ENCODE assay signal across 27 cellular contexts in genomic region chr3:124676236-124676635, GRCh38. TPM values are rescaled to one million over a fixed set of nuclear protein-coding genes. Genes with fewer than 3 reads are reported as not detected.
A peak's percentile ranks its signal among the peaks of the same experiment; 100 is the strongest.
DNase-seq lines count a peak whose midpoint lies in the region; ATAC-seq and TF ChIP-seq lines count a peak whose summit lies in the region.
"Had no signal": no experiment of that assay in that cellular context is flagged by ENCODE, and none has a peak within 500 bp of the region (broad histone marks: within the 10 kb centered on the region; RNA-seq: fewer than 3 reads in every experiment).

No MANE protein-coding gene starts in this region.

- H3K27ac ChIP-seq in IMR-90 (ENCODE audit: insufficient read depth, low read length) (no peak overlapping the region), neuronal stem cell (replicated peaks; ENCODE audit: low read length) (no peak overlapping the region), ovary (no peak overlapping the region)
- H3K27ac ChIP-seq: cardiac muscle cell, PC-9, thoracic aorta had no signal

- H3K4me2 ChIP-seq in IMR-90 (ENCODE audit: low read depth, low read length) (no peak overlapping the region), neuronal stem cell (ENCODE audit: insufficient read depth, low read length, poor library complexity, severe bottlenecking) (no peak overlapping the region)
- H3K4me2 ChIP-seq: PC-9 had no signal

- TF ChIP-seq EP300 in ovary (IDR thresholded peaks at IDR 0.05) = no peak

- in situ Hi-C loops in IMR-90 (cut with MboI; ENCODE audit: low sequenced_read_pairs) = no loop called here

- no peak overlapping the region for H4K91ac ChIP-seq in IMR-90 (ENCODE audit: insufficient read depth, low read depth, low read length)
- no peak overlapping the region for H4K91ac ChIP-seq in neuronal stem cell (ENCODE audit: low read depth, low read length, poor library complexity)

- no peak overlapping the region for H2AFZ ChIP-seq in IMR-90 (replicated peaks; ENCODE audit: low read length, poor library complexity)
- no peak overlapping the region for H2AFZ ChIP-seq in neuronal stem cell (ENCODE audit: low read length)
- H2AFZ ChIP-seq: PC-9 had no signal

- H3K9me1 ChIP-seq in IMR-90 (ENCODE audit: insufficient read depth, low read length) = no peaks in the 10 kb centered on the region; the same call in 1 of the 2 replicates

- H3K36me3 ChIP-seq in IMR-90 (ENCODE audit: control insufficient read depth, insufficient read depth, low read length) (no peaks in the 10 kb centered on the region), neuronal stem cell (replicated peaks in 1 of 2; ENCODE audit: control insufficient read depth in 2 of 2, insufficient read depth in 2 of 2, low read length in 2 of 2) (peaks cover 4 to 45% of the 10 kb centered on the region in 2 donors), ovary (no peaks in the 10 kb centered on the region)

- no peak overlapping the region for H3K14ac ChIP-seq in IMR-90 (replicated peaks; ENCODE audit: low read depth, low read length)
- no peak overlapping the region for H3K14ac ChIP-seq in neuronal stem cell (ENCODE audit: low read length)

- no peak overlapping the region for H3K4ac ChIP-seq in IMR-90 (ENCODE audit: low read depth, low read length)
- no peak overlapping the region for H3K4ac ChIP-seq in neuronal stem cell (ENCODE audit: low read length)

- peaks cover 4% of the 10 kb centered on the region; the same call in 1 of the 2 replicates for H3K27me3 ChIP-seq in IMR-90 (ENCODE audit: control insufficient read depth, insufficient read depth, low read length)
- H3K27me3 ChIP-seq in neuronal stem cell (ENCODE audit: control insufficient read depth in 3 of 3, insufficient read depth in 3 of 3, low read depth in 1 of 3, low read length in 3 of 3) = no peaks in the 10 kb centered on the region
- H3K27me3 ChIP-seq in ovary = no peaks in the 10 kb centered on the region
- H3K27me3 ChIP-seq: cardiac muscle cell had no signal

- BruUV-seq in IMR-90 (replicated peaks; lab: Mats Ljungman, UMichigan) = no TSS peak

- H2BK120ac ChIP-seq in IMR-90 (ENCODE audit: low read depth, low read length) (no peak overlapping the region), neuronal stem cell (ENCODE audit: low read depth, low read length) (no peak overlapping the region)

- no peak overlapping the region for H2BK12ac ChIP-seq in neuronal stem cell (ENCODE audit: low read length)

- H3K4me3 ChIP-seq in IMR-90 (ENCODE audit: insufficient read depth, low read depth, low read length) (no peak overlapping the region), cardiac fibroblast (replicated peaks in 1 of 2; ENCODE audit: low read depth in 2 of 2, low read length in 2 of 2) (no peak overlapping the region), neuronal stem cell (ENCODE audit: low read length in 2 of 2) (no peak overlapping the region), ovary (no peak overlapping the region)
- H3K4me3 ChIP-seq: cardiac muscle cell, GM12878, PC-9, thoracic aorta had no signal

- H4K20me1 ChIP-seq in IMR-90 (ENCODE audit: insufficient read depth, low read length) = no peaks in the 10 kb centered on the region

- peak overlapping the region; percentile 2; the same call in 1 of the 2 replicates for H3K23ac ChIP-seq in IMR-90 (ENCODE audit: low read depth, low read length)
- no peak overlapping the region for H3K23ac ChIP-seq in neuronal stem cell (ENCODE audit: low read depth, low read length, poor library complexity)

- H4K8ac ChIP-seq in IMR-90 (ENCODE audit: low read depth in 2 of 2, low read length in 2 of 2) (no peak overlapping the region), neuronal stem cell (ENCODE audit: low read depth, low read length) (no peak overlapping the region)

- CTCF ChIA-PET in IMR-90 (lab: Yijun Ruan, JAX) = no interaction called here

- DNase-seq in AG09319 (ENCODE audit: extremely low read depth, low read depth) (peak; percentile 4), IMR-90 (peak; percentile 87), cardiac fibroblast (ENCODE audit: low read depth in 2 of 2) (peak; percentile 55 to 64), neuronal stem cell (ENCODE audit: low spot score) (no peak), occipital lobe (lab: John Stamatoyannopoulos, UW) (no peak), DMS79 (lab: John Stamatoyannopoulos, UW) (no peak), ovary (no peak), NCI-H2171 treated with DMSO at 0.1 percent for 48 hours (lab: John Stamatoyannopoulos, UW) (no peak)
- DNase-seq: activated CD4-positive, alpha-beta T cell treated with anti-CD3 and anti-CD28 coated beads, Interleukin-2, amount 10 ng/mL, durations not matched to agents 7 days and 5 days; activated CD8-positive, alpha-beta memory T cell treated with anti-CD3 and anti-CD28 coated beads, Interleukin-2, amount 50 U/mL, for 4 hours; CD4-positive, alpha-beta memory T cell; cortex of kidney; foreskin melanocyte; GF-D8; hippocampal formation; left ventricle myocardium superior; NCI-H1092 treated with DMSO at 0.1 percent for 48 hours; NCI-H2029; NCI-H345; NCI-H82; PC-9; small intestine; stimulated activated naive B cell treated with anti-CD40 and anti-IgM and Interleukin-4, amounts not matched to agents 10 μg/mL and 1 μg/mL and 100 μg/mL, for 72 hours; T-cell had no signal

- peaks cover 2% of the 10 kb centered on the region; the same call in 1 of the 2 replicates for H3K4me1 ChIP-seq in IMR-90 (ENCODE audit: control insufficient read depth, insufficient read depth, low read length)
- H3K4me1 ChIP-seq in neuronal stem cell (ENCODE audit: control insufficient read depth in 2 of 2, insufficient read depth in 1 of 2, low read depth in 1 of 2, low read length in 2 of 2) = no peaks in the 10 kb centered on the region
- no peaks in the 10 kb centered on the region for H3K4me1 ChIP-seq in ovary (ENCODE audit: insufficient read depth)

- H2BK5ac ChIP-seq in IMR-90 (ENCODE audit: low read depth, low read length, poor library complexity, severe bottlenecking) = no peak overlapping the region
- no peak overlapping the region for H2BK5ac ChIP-seq in neuronal stem cell (ENCODE audit: low read length)

- no peak overlapping the region for H3K56ac ChIP-seq in IMR-90 (ENCODE audit: extremely low read depth, insufficient read depth, low read length)

- POLR2A ChIA-PET in IMR-90 (lab: Charles Lee; ENCODE audit: unreplicated experiment) = no interaction called here

- H2AK9ac ChIP-seq in IMR-90 (replicated peaks; ENCODE audit: low read depth, low read length, poor library complexity) = no peak overlapping the region

- TF ChIP-seq POLR2A in IMR-90 (IDR thresholded peaks at IDR 0.05; ENCODE audit: low read depth, low read length) (no peak), ovary (IDR thresholded peaks at IDR 0.05) (no peak)

- no CpG with 5 or more reads among the region's 3 CpGs for WGBS in IMR-90 (ENCODE audit: extremely low coverage in 2 of 2, insufficient read length in 1 of 2), 2 experiments
- WGBS in neuronal stem cell (ENCODE audit: extremely low coverage in 2 of 2, insufficient read length in 2 of 2, insufficient replicate concordance in 1 of 2), 2 donors = no CpG with 5 or more reads among the region's 3 CpGs
- WGBS in ovary, 3 donors = 72 to 77% (median 74%) methylated on average over 3 of the region's 3 CpGs

- H3K9me3 ChIP-seq in IMR-90 (ENCODE audit: control insufficient read depth, insufficient read depth, low read length) (no peaks in the 10 kb centered on the region), neuronal stem cell (replicated peaks in 1 of 2; ENCODE audit: control insufficient read depth in 2 of 2, insufficient read depth in 1 of 2, low read depth in 1 of 2, low read length in 2 of 2) (no peaks in the 10 kb centered on the region), ovary (no peaks in the 10 kb centered on the region)
- H3K9me3 ChIP-seq: thoracic aorta had no signal

- no peak overlapping the region for H2BK15ac ChIP-seq in IMR-90 (ENCODE audit: low read depth, low read length)
- no peak overlapping the region for H2BK15ac ChIP-seq in neuronal stem cell (ENCODE audit: low read length)

- no peak for TF ChIP-seq RAD21 in IMR-90 (IDR thresholded peaks at IDR 0.05; ENCODE audit: low read length)

- dilution Hi-C loops in IMR-90 (cut with HindIII; ENCODE audit: low sequenced_read_pairs, unreplicated experiment) = no loop called here

- H3K9ac ChIP-seq in IMR-90 (ENCODE audit: low read depth, low read length) (no peak overlapping the region), neuronal stem cell (ENCODE audit: low read depth, low read length, poor library complexity) (no peak overlapping the region)

- H3K79me1 ChIP-seq in IMR-90 (ENCODE audit: low read depth in 1 of 2, low read length in 2 of 2) = no peaks in the 10 kb centered on the region
- H3K79me1 ChIP-seq in neuronal stem cell (ENCODE audit: low read depth, low read length) = no peaks in the 10 kb centered on the region

- no peak overlapping the region for H2BK20ac ChIP-seq in IMR-90 (ENCODE audit: low read depth, low read length)

- TF ChIP-seq CTCF in AG09319 (IDR thresholded peaks at IDR 0.05; ENCODE audit: low read depth, low read length) (no peak), IMR-90 (conservative IDR thresholded peaks at IDR 0.05; ENCODE audit: low read depth, low read length) (no peak), cardiac fibroblast (IDR thresholded peaks at IDR 0.05; ENCODE audit: low read depth, low read length) (no peak), ovary (IDR thresholded peaks at IDR 0.05) (no peak)

- no peak overlapping the region for H2AK5ac ChIP-seq in IMR-90 (ENCODE audit: low read depth, low read length)
- H2AK5ac ChIP-seq in neuronal stem cell (ENCODE audit: low read depth, low read length) = no peak overlapping the region

- no peak overlapping the region for H4K5ac ChIP-seq in IMR-90 (ENCODE audit: low read depth, low read length)

- H3K18ac ChIP-seq in IMR-90 (ENCODE audit: low read depth, low read length) (no peak overlapping the region), neuronal stem cell (ENCODE audit: low read length) (peak overlapping the region; percentile 32)

- intact Hi-C loops in IMR-90 (cut with micrococcal nuclease) = no loop called here
- intact Hi-C loops in ovary (cut with DNase I) = no loop called here

- ATAC-seq in IMR-90 (ENCODE audit: low read depth) = peak; percentile 61
- ATAC-seq: GM12878; left ventricle myocardium superior; stimulated activated naive B cell treated with anti-CD40 and anti-IgM and Interleukin-4, amounts not matched to agents 10 μg/mL and 1 μg/mL and 100 μg/mL, for 72 hours; T-cell had no signal

TF ChIP-seq in IMR-90, 13 proteins besides CTCF, POLR2A, EP300 and RAD21 (continues in another document):
- TF ChIP-seq NFE2L2 (IDR thresholded peaks at IDR 0.05; ENCODE audit: low read depth, low read length) = no peak
- TF ChIP-seq FOS (IDR thresholded peaks at IDR 0.05; ENCODE audit: low read depth, low read length) = no peak
- TF ChIP-seq CEBPB (IDR thresholded peaks at IDR 0.05; ENCODE audit: low read depth, low read length) = 0 out of 2 replicates have a peak, but pooled peaks have one; percentile 3
- TF ChIP-seq CHD1 (IDR thresholded peaks at IDR 0.05; ENCODE audit: low read depth, low read length) = no peak

RNA-seq across cellular contexts. Expression of gene UMPS, which starts 54.0 kb away (rescaled TPM):
- total RNA-seq in IMR-90 (2012; rRNA removed) (26.7 and 40.5 TPM in 2 replicates), occipital lobe (59.9 TPM), ovary (10 to 100 TPM; 16.9 to 39.5 (median 27.5) TPM)
- polyA plus RNA-seq in IMR-90 (2012; rRNA removed) (18.7 and 21.5 TPM in 2 replicates), ovary (10 to 100 TPM; 15.2 to 20.1 TPM)
- polyA plus RNA-seq in IMR-90 (2012; cell fraction: cytosol; rRNA removed) = 6.1 and 18.4 TPM in 2 replicates
- polyA plus RNA-seq in IMR-90 (2012; cell fraction: nucleus; rRNA removed; ENCODE audit: low replicate concordance) = 4.2 and 14.1 TPM in 2 replicates
- 13.8 TPM for polyA plus RNA-seq in neuronal stem cell (2013, experiment 1 of 2)
- 13.2 TPM for polyA plus RNA-seq in neuronal stem cell (2013, experiment 2 of 2)

Comparison
In these comparisons a context has a peak if more than half of its experiments do, and no peak if none do; other contexts are left out.
1. DNase-seq: peak in AG09319 (single experiment), IMR-90 (single experiment) and cardiac fibroblast (2 of 2); none in neuronal stem cell (single experiment), occipital lobe (single experiment), DMS79 (single experiment), ovary (0 of 5) and NCI-H2171 treated with DMSO at 0.1 percent for 48 hours (single experiment).